4 cellular contexts compared by ENCODE assay signal in genomic region chr20:9015232-9015983, GRCh38. TPM values are rescaled to one million over a fixed set of nuclear protein-coding genes. Genes with fewer than 3 reads are reported as not detected.
"Had no signal": no experiment of that assay in that cellular context is flagged by ENCODE, and none has a peak within 500 bp of the region (broad histone marks: within the 10 kb centered on the region; RNA-seq: fewer than 3 reads in every experiment).

No MANE protein-coding gene starts in this region.

RNA-seq across cellular contexts. Expression of gene PLCB4, which starts 53.5 kb away (rescaled TPM):
- total RNA-seq: activated B cell treated with CpG ODN at 0.5 μM for 24 hours; activated naive CD4-positive, alpha-beta T cell treated with anti-CD3 and anti-CD28 coated beads, Interleukin-2, amount 50 U/mL, for 72 hours; activated T-helper 17 cell treated with anti-CD3 and anti-CD28 coated beads, Interleukin-2, amount 50 U/mL, for 72 hours; naive thymus-derived CD8-positive, alpha-beta T cell had no signal
